Comparison of ENCODE assay signal across 24 cellular contexts in genomic region chrX:22430701-22431100, GRCh38.
DNase-seq lines count a peak whose midpoint lies in the region; ATAC-seq, FAIRE-seq and TF ChIP-seq lines count a peak whose summit lies in the region.
"Had no signal": no experiment of that assay in that cellular context is flagged by ENCODE, and none has a peak within 500 bp of the region (broad histone marks: within the 10 kb centered on the region; RNA-seq: fewer than 3 reads in every experiment).

No MANE protein-coding gene starts in this region.

- H3K4me3 ChIP-seq in IMR-90 (ENCODE audit: insufficient read depth, low read depth, low read length), result no peak overlapping the region
- H3K4me3 ChIP-seq in fibroblast of the aortic adventitia (ENCODE audit: low read depth, low read length), result no peak overlapping the region

- BruUV-seq in IMR-90 (replicated peaks; lab: Mats Ljungman, UMichigan), result no TSS peak

- DNase-seq in IMR-90 (peak; percentile 21), fibroblast of the aortic adventitia (ENCODE audit: low read depth) (peak; percentile 43), immature natural killer cell (no peak), hepatic stellate cell (ENCODE audit: low spot score) (no peak), activated T-cell treated with anti-CD3 and anti-CD28 coated beads for 4 hours (no peak)
- DNase-seq: ACHN; BE2C; C1 segment of cervical spinal cord; CD4-positive, CD25-positive, alpha-beta regulatory T cell; CD8-positive, alpha-beta memory T cell; COR-L47; DMS 273 treated with DMSO at 0.1 percent for 48 hours; GDM1; GOT3; H7; HFFc6 had no signal

- TF ChIP-seq CTCF in IMR-90 (conservative IDR thresholded peaks at IDR 0.05; ENCODE audit: low read depth, low read length) (no peak), fibroblast of the aortic adventitia (IDR thresholded peaks at IDR 0.05; ENCODE audit: insufficient read depth, low read length) (no peak)

- no peak overlapping the region for H2AK9ac ChIP-seq in IMR-90 (replicated peaks; ENCODE audit: low read depth, low read length, poor library complexity)

- H3K27ac ChIP-seq in IMR-90 (ENCODE audit: insufficient read depth, low read length), result no peak overlapping the region
- H3K27ac ChIP-seq: HL-60 had no signal

- CTCF ChIA-PET in IMR-90 (lab: Yijun Ruan, JAX), result interaction anchor here (0.6 kb wide), 1 partner anchor 28 kb away, joined by 4 read pairs; no protein-coding TSS in a partner anchor

- no peaks in the 10 kb centered on the region for H3K4me1 ChIP-seq in IMR-90 (ENCODE audit: control insufficient read depth, insufficient read depth, low read length)
- H3K4me1 ChIP-seq: BE2C had no signal

- TF ChIP-seq RAD21 in IMR-90 (IDR thresholded peaks at IDR 0.05; ENCODE audit: low read length), result no peak

- no peak overlapping the region for H3K14ac ChIP-seq in IMR-90 (replicated peaks; ENCODE audit: low read depth, low read length)

- H2BK120ac ChIP-seq in IMR-90 (ENCODE audit: low read depth, low read length), result no peak overlapping the region

- FAIRE-seq in colon (lab: Jason Lieb, UNC), result peak; percentile 64
- FAIRE-seq: A204.1, GM12892, GM18507 had no signal

- H4K91ac ChIP-seq in IMR-90 (ENCODE audit: insufficient read depth, low read depth, low read length), result no peak overlapping the region

- WGBS in IMR-90 (ENCODE audit: extremely low coverage in 2 of 2, insufficient read length in 1 of 2), 2 experiments, result no CpG with 5 or more reads among the region's 5 CpGs

- ATAC-seq in IMR-90 (ENCODE audit: low read depth) (no peak), GM21786 (IDR thresholded peaks at IDR 0.05; ENCODE audit: unreplicated experiment) (no peak)
- ATAC-seq: HCT116 had no signal

- H3K4me1 Mint-ChIP-seq in immature natural killer cell, result no peaks in the 10 kb centered on the region
- H3K4me1 Mint-ChIP-seq: CD4-positive, CD25-positive, alpha-beta regulatory T cell; CD8-positive, alpha-beta memory T cell had no signal

- no peak for TF ChIP-seq POLR2A in IMR-90 (IDR thresholded peaks at IDR 0.05; ENCODE audit: low read depth, low read length)

- H3K9ac ChIP-seq in IMR-90 (ENCODE audit: low read depth, low read length), result no peak overlapping the region

- no peaks in the 10 kb centered on the region for H3K27me3 ChIP-seq in IMR-90 (ENCODE audit: control insufficient read depth, insufficient read depth, low read length)
- H3K27me3 ChIP-seq: BE2C had no signal

- H3K4me2 ChIP-seq in IMR-90 (ENCODE audit: low read depth, low read length), result no peak overlapping the region

- intact Hi-C loops in IMR-90 (cut with micrococcal nuclease), result no loop called here

- peaks cover 2% of the 10 kb centered on the region; the same call in 1 of the 2 replicates for H3K9me3 ChIP-seq in IMR-90 (ENCODE audit: control insufficient read depth, insufficient read depth, low read length)
- H3K9me3 ChIP-seq: BE2C had no signal

- H2BK5ac ChIP-seq in IMR-90 (ENCODE audit: low read depth, low read length, poor library complexity, severe bottlenecking), result no peak overlapping the region

- in situ Hi-C loops in IMR-90 (cut with MboI; ENCODE audit: low sequenced_read_pairs), result no loop called here

- POLR2A ChIA-PET in IMR-90 (lab: Charles Lee; ENCODE audit: unreplicated experiment), result no interaction called here

- H2AK5ac ChIP-seq in IMR-90 (ENCODE audit: low read depth, low read length), result no peak overlapping the region

- no peak overlapping the region for H3K4ac ChIP-seq in IMR-90 (ENCODE audit: low read depth, low read length)

- peaks cover 0 to 6% (median 0%) of the 10 kb centered on the region in 3 donors for H3K27me3 Mint-ChIP-seq in immature natural killer cell (ENCODE audit: low read depth in 3 of 3)
- H3K27me3 Mint-ChIP-seq: CD4-positive, CD25-positive, alpha-beta regulatory T cell; IgD-negative memory B cell had no signal

- H4K5ac ChIP-seq in IMR-90 (ENCODE audit: low read depth, low read length), result no peak overlapping the region

- H4K20me1 ChIP-seq in IMR-90 (ENCODE audit: insufficient read depth, low read length), result no peaks in the 10 kb centered on the region

- H3K4me3 Mint-ChIP-seq in immature natural killer cell, result no peak overlapping the region
- H3K4me3 Mint-ChIP-seq: CD4-positive, CD25-positive, alpha-beta regulatory T cell; CD8-positive, alpha-beta memory T cell; HFFc6; IgD-negative memory B cell had no signal

- H2BK20ac ChIP-seq in IMR-90 (ENCODE audit: low read depth, low read length), result no peak overlapping the region

- no peaks in the 10 kb centered on the region for H3K36me3 Mint-ChIP-seq in immature natural killer cell
- H3K36me3 Mint-ChIP-seq: CD4-positive, CD25-positive, alpha-beta regulatory T cell; CD8-positive, alpha-beta memory T cell had no signal

- H3K18ac ChIP-seq in IMR-90 (ENCODE audit: low read depth, low read length), result no peak overlapping the region

- no peak overlapping the region for H4K8ac ChIP-seq in IMR-90 (ENCODE audit: low read depth in 2 of 2, low read length in 2 of 2)

- no peak overlapping the region for H2BK15ac ChIP-seq in IMR-90 (ENCODE audit: low read depth, low read length)

- H3K36me3 ChIP-seq in IMR-90 (ENCODE audit: control insufficient read depth, insufficient read depth, low read length), result no peaks in the 10 kb centered on the region
- H3K36me3 ChIP-seq: BE2C had no signal

- H3K56ac ChIP-seq in IMR-90 (ENCODE audit: extremely low read depth, insufficient read depth, low read length), result no peak overlapping the region

- no peak overlapping the region for H2AFZ ChIP-seq in IMR-90 (replicated peaks; ENCODE audit: low read length, poor library complexity)

- no peak overlapping the region for H3K27ac Mint-ChIP-seq in immature natural killer cell
- H3K27ac Mint-ChIP-seq: CD4-positive, CD25-positive, alpha-beta regulatory T cell; CD8-positive, alpha-beta memory T cell; HFFc6; IgD-negative memory B cell had no signal

- H3K9me3 Mint-ChIP-seq in immature natural killer cell, result peaks cover 0 to 10% (median 9%) of the 10 kb centered on the region in 6 donors
- H3K9me3 Mint-ChIP-seq: CD8-positive, alpha-beta memory T cell had no signal

- no peaks in the 10 kb centered on the region for H3K9me1 ChIP-seq in IMR-90 (ENCODE audit: insufficient read depth, low read length)

- H3K23ac ChIP-seq in IMR-90 (ENCODE audit: low read depth, low read length), result no peak overlapping the region

- dilution Hi-C loops in IMR-90 (cut with HindIII; ENCODE audit: low sequenced_read_pairs, unreplicated experiment), result no loop called here

- no peaks in the 10 kb centered on the region for H3K79me1 ChIP-seq in IMR-90 (ENCODE audit: low read depth in 1 of 2, low read length in 2 of 2)

TF ChIP-seq in IMR-90, 13 proteins besides CTCF, POLR2A, EP300 and RAD21:
- TF ChIP-seq FOS (IDR thresholded peaks at IDR 0.05; ENCODE audit: low read depth, low read length) (no peak), MXI1 (IDR thresholded peaks at IDR 0.05; ENCODE audit: borderline replicate concordance, low read depth, low read length) (no peak), ELK1 (IDR thresholded peaks at IDR 0.05; ENCODE audit: borderline replicate concordance, low read depth, low read length) (no peak), MAZ (IDR thresholded peaks at IDR 0.05; ENCODE audit: borderline replicate concordance, low read depth, low read length) (no peak), SMC3 (IDR thresholded peaks at IDR 0.05; ENCODE audit: low read depth, low read length) (no peak), BHLHE40 (IDR thresholded peaks at IDR 0.05; ENCODE audit: low read depth, low read length) (no peak), USF2 (IDR thresholded peaks at IDR 0.05; ENCODE audit: low read depth, low read length) (no peak), CHD1 (IDR thresholded peaks at IDR 0.05; ENCODE audit: low read depth, low read length) (no peak)
TF ChIP-seq in IMR-90: peak in this region for 0.

Comparison
In these comparisons a context has a peak if more than half of its experiments do, and no peak if none do; other contexts are left out.
1. DNase-seq: peak in IMR-90 (single experiment) and fibroblast of the aortic adventitia (single experiment); none in immature natural killer cell (0 of 3), hepatic stellate cell (single experiment) and activated T-cell treated with anti-CD3 and anti-CD28 coated beads for 4 hours (single experiment).